Comparison of ENCODE assay signal across 14 cellular contexts in the genomic region with DNA sequence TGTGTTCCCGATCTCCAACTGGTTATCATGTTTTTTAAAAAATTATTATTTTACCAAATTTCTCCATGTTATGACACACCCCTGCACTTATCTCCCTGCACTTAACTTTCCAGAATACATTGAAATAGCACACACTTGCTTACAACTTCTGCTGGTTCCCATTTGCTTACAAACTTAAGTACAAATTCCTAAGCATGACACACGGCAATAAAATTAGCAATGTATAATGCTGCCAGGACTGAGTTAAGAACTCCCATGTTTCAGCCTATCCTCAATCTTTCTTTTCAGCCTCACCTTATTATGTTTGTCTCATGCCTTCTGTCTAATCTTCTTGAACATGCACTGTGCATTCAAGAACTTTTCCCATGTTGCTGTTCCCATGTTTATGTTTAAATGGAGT. TPM values are rescaled to one million over a fixed set of nuclear protein-coding genes. Genes with fewer than 3 reads are reported as not detected.
DNase-seq lines count a peak whose midpoint lies in the region; ATAC-seq and TF ChIP-seq lines count a peak whose summit lies in the region.
"Had no signal": no experiment of that assay in that cellular context is flagged by ENCODE, and none has a peak within 500 bp of the region (broad histone marks: within the 10 kb centered on the region; RNA-seq: fewer than 3 reads in every experiment).

No MANE protein-coding gene starts in this region.

- no peak overlapping the region; the same call in 1 of the 2 replicates for H3K27ac ChIP-seq in PC-3 (ENCODE audit: low read length)
- H3K27ac ChIP-seq: sigmoid colon, SK-N-MC had no signal

- H3K4me1 ChIP-seq in PC-3 (ENCODE audit: insufficient read depth, low read length) = peaks cover 22% of the 10 kb centered on the region
- H3K4me1 ChIP-seq: uterus had no signal

- no peak overlapping the region for H3K9ac ChIP-seq in PC-3 (ENCODE audit: low read length)

- no peaks in the 10 kb centered on the region for H4K20me1 ChIP-seq in PC-3 (ENCODE audit: low read length)

- H3K9me2 ChIP-seq in PC-3 (replicated peaks; ENCODE audit: low read length) = no peaks in the 10 kb centered on the region

- DNase-seq in BJ (ENCODE audit: low read depth) = peak; percentile 76
- peak; percentile 89 for DNase-seq in PC-3
- DNase-seq in fibroblast of mammary gland (ENCODE audit: low read depth) = peak; percentile 79
- peak; percentile 69 for DNase-seq in non-pigmented ciliary epithelial cell (ENCODE audit: low read depth)
- DNase-seq in GM13977 (ENCODE audit: low spot score) = no peak
- no peak for DNase-seq in NCI-H510A (lab: John Stamatoyannopoulos, UW)
- DNase-seq in dermis blood vessel endothelial cell = no peak
- DNase-seq: activated CD4-positive, alpha-beta T cell treated with anti-CD3 and anti-CD28 coated beads, Interleukin-2, amount 50 U/mL, for 1 hour; NCI-H1048; NCI-H69; sigmoid colon; uterus had no signal

- ATAC-seq in PC-3 (peak; percentile 92), GM18498 (IDR thresholded peaks at IDR 0.05; ENCODE audit: unreplicated experiment) (no peak)

- POLR2A ChIA-PET in BJ (lab: Charles Lee) (no interaction called here), PC-3 (lab: Charles Lee; ENCODE audit: unreplicated experiment) (interaction anchor here (0.6 kb wide), 1 partner anchor 187 kb away, joined by 3 read pairs; no protein-coding TSS in a partner anchor)

- no peaks in the 10 kb centered on the region for H3K9me3 ChIP-seq in PC-3 (ENCODE audit: low read length)
- H3K9me3 ChIP-seq: sigmoid colon, uterus had no signal

- peak overlapping the region; percentile 62 for H3K4me2 ChIP-seq in PC-3 (ENCODE audit: low read length)

- no peaks in the 10 kb centered on the region for H3K27me3 ChIP-seq in BJ (ENCODE audit: control insufficient read depth, insufficient read depth, low read length)
- H3K27me3 ChIP-seq in PC-3 (ENCODE audit: low read length) = no peaks in the 10 kb centered on the region
- H3K27me3 ChIP-seq: sigmoid colon, uterus had no signal

- no peaks in the 10 kb centered on the region for H3K79me2 ChIP-seq in PC-3 (ENCODE audit: low read length)

- no peak overlapping the region for H3K4me3 ChIP-seq in BJ (ENCODE audit: low read depth, low read length)
- no peak overlapping the region for H3K4me3 ChIP-seq in PC-3 (ENCODE audit: low read length)
- H3K4me3 ChIP-seq in fibroblast of mammary gland (ENCODE audit: control insufficient read depth, low read depth, low read length) = no peak overlapping the region
- H3K4me3 ChIP-seq: sigmoid colon, SK-N-MC, uterus had no signal

- BruUV-seq in PC-3 (replicated peaks; lab: Mats Ljungman, UMichigan) = no TSS peak

- intact Hi-C loops in PC-3 (cut with micrococcal nuclease) = loop anchor here (2.0 kb wide), 1 partner anchor 192 kb away; no protein-coding TSS in a partner anchor

- no peaks in the 10 kb centered on the region for H3F3A ChIP-seq in PC-3 (ENCODE audit: low read length, unreplicated experiment)

- H3K36me3 ChIP-seq in BJ (ENCODE audit: control insufficient read depth, insufficient read depth, low read length) (no peaks in the 10 kb centered on the region), PC-3 (ENCODE audit: low read depth, low read length) (no peaks in the 10 kb centered on the region)
- H3K36me3 ChIP-seq: sigmoid colon, uterus had no signal

- H2AFZ ChIP-seq in PC-3 (ENCODE audit: low read length) = peak overlapping the region; percentile 42

- TF ChIP-seq CTCF in BJ (IDR thresholded peaks at IDR 0.05; ENCODE audit: insufficient read depth, low read depth, low read length) = no peak
- TF ChIP-seq CTCF in PC-3 (conservative IDR thresholded peaks at IDR 0.05; ENCODE audit: low read depth, low read length) = no peak
- no peak for TF ChIP-seq CTCF in fibroblast of mammary gland (conservative IDR thresholded peaks at IDR 0.05; ENCODE audit: control insufficient read depth, insufficient read depth, low read depth, low read length)
- TF ChIP-seq CTCF in GM13977 (IDR thresholded peaks at IDR 0.05; ENCODE audit: extremely low read depth, insufficient read depth, missing control alignments) = no peak

- in situ Hi-C loops in GM13977 (cut with MboI; ENCODE audit: low pct_unique_long_range_greater_than_20kb, low sequenced_read_pairs, unreplicated experiment) = loop anchor here (10.0 kb wide), 1 partner anchor 212 kb away; no protein-coding TSS in a partner anchor

- CTCF ChIA-PET in BJ (lab: Yijun Ruan, JAX) = interaction anchor here (1.5 kb wide), 1 partner anchor 216 kb away, joined by 5 read pairs; no protein-coding TSS in a partner anchor
- CTCF ChIA-PET in PC-3 (lab: Charles Lee) = no interaction called here

RNA-seq across cellular contexts. Expression of a gene that starts 40.8 kb away (rescaled TPM):
- polyA plus RNA-seq in BJ (2011; rRNA removed) = not detected in 2 replicates
- polyA minus RNA-seq in BJ (2011; rRNA and poly(A)+ RNA removed) = not detected in 2 replicates
- total RNA-seq in PC-3 (2014; rRNA removed) (not detected in 2 replicates), dermis blood vessel endothelial cell (0.14 TPM in 1 of 2 replicates, not detected in the other)
- total RNA-seq: sigmoid colon, uterus had no signal
- polyA plus RNA-seq: sigmoid colon had no signal

RNA-seq across cellular contexts. Expression of a gene that starts 46.5 kb away (rescaled TPM):
- polyA plus RNA-seq in BJ (2011; rRNA removed) = 7.7 and 17.1 TPM in 2 replicates
- 8.0 and 9.4 TPM in 2 replicates for polyA minus RNA-seq in BJ (2011; rRNA and poly(A)+ RNA removed)
- total RNA-seq in PC-3 (2014; rRNA removed) (26.1 and 33.9 TPM in 2 replicates), dermis blood vessel endothelial cell (35.1 and 55.7 TPM in 2 replicates)

Comparison
In these comparisons a context has a peak if more than half of its experiments do, and no peak if none do; other contexts are left out.
1. DNase-seq: peak in BJ (single experiment), PC-3 (single experiment), fibroblast of mammary gland (single experiment) and non-pigmented ciliary epithelial cell (single experiment); none in GM13977 (single experiment), NCI-H510A (single experiment) and dermis blood vessel endothelial cell (single experiment).